ENCODE assay signal across 8 cellular contexts in genomic region chr2:27133905-27134780, GRCh38. TPM values are rescaled to one million over a fixed set of nuclear protein-coding genes. Genes with fewer than 3 reads are reported as not detected.
DNase-seq lines count a peak whose midpoint lies in the region; ATAC-seq and TF ChIP-seq lines count a peak whose summit lies in the region.

TSS of gene PREB (minus strand) at chr2:27134636. CDS start at chr2:27134421, 215 bp downstream.

- H3K36me3 ChIP-seq in cardiac muscle cell (peaks cover 4% of the 10 kb centered on the region), trophoblast cell (ENCODE audit: control insufficient read depth in 1 of 2, insufficient read depth in 2 of 2, low read length in 2 of 2) (peaks cover 35 to 40% of the 10 kb centered on the region in 2 experiments), transverse colon (peaks cover 0 to 19% (median 4%) of the 10 kb centered on the region in 4 donors)

- TF ChIP-seq POLR2A in transverse colon (IDR thresholded peaks at IDR 0.05), result peak; percentile 90

- peak within 1 kb of the TSS; percentile 75 for H4K12ac ChIP-seq in trophoblast cell (ENCODE audit: low read depth, low read length)

- peak within 1 kb of the TSS; percentile 70 for H2AK5ac ChIP-seq in trophoblast cell (ENCODE audit: low read length)

- peak within 1 kb of the TSS; percentile 64 for H3K4me2 ChIP-seq in trophoblast cell (ENCODE audit: low read length)

- H2AFZ ChIP-seq in trophoblast cell (ENCODE audit: insufficient read depth, low read length, poor library complexity), result peak within 1 kb of the TSS; percentile 95

- H3K27ac Mint-ChIP-seq in activated naive CD8-positive, alpha-beta T cell treated with anti-CD3 and anti-CD28 coated beads, Interleukin-2, amount 50 U/mL, for 24 hours, result peak within 1 kb of the TSS; percentile 96

- H3K36me3 Mint-ChIP-seq in activated naive CD8-positive, alpha-beta T cell treated with anti-CD3 and anti-CD28 coated beads, Interleukin-2, amount 50 U/mL, for 24 hours (ENCODE audit: low read depth), result peaks cover 24% of the 10 kb centered on the region

- H3K18ac ChIP-seq in trophoblast cell (ENCODE audit: low read length), result peak within 1 kb of the TSS; percentile 73

- H3K4me3 Mint-ChIP-seq in activated naive CD8-positive, alpha-beta T cell treated with anti-CD3 and anti-CD28 coated beads, Interleukin-2, amount 50 U/mL, for 24 hours, result peak within 1 kb of the TSS; percentile 94

- H3K79me2 ChIP-seq in trophoblast cell (ENCODE audit: control insufficient read depth, insufficient read depth, low read length, poor library complexity), result peaks cover 10% of the 10 kb centered on the region

- H3K14ac ChIP-seq in trophoblast cell (ENCODE audit: low read length), result peak within 1 kb of the TSS; percentile 80

- intact Hi-C loops in transverse colon (cut with DNase I; ENCODE audit: low total_unique reads), result loop anchor here (10.0 kb wide), 1 partner anchor 81 kb away; the partner anchor contains the start of genes ATRAID, CAD and SLC5A6

- H3K27me3 Mint-ChIP-seq in activated naive CD8-positive, alpha-beta T cell treated with anti-CD3 and anti-CD28 coated beads, Interleukin-2, amount 50 U/mL, for 24 hours, result peaks cover 2% of the 10 kb centered on the region

- peak within 1 kb of the TSS; percentile 85 for H3K27ac ChIP-seq in cardiac muscle cell
- H3K27ac ChIP-seq in trophoblast cell (ENCODE audit: low read depth, low read length), result peak within 1 kb of the TSS; percentile 80
- H3K27ac ChIP-seq in transverse colon, result peak within 1 kb of the TSS; percentile 88 to 97 (median 96)

- H3K79me1 ChIP-seq in trophoblast cell (ENCODE audit: low read length), result peaks cover 6% of the 10 kb centered on the region

- peaks cover 25% of the 10 kb centered on the region for H3K4me1 Mint-ChIP-seq in activated naive CD8-positive, alpha-beta T cell treated with anti-CD3 and anti-CD28 coated beads, Interleukin-2, amount 50 U/mL, for 24 hours

- no CpG with 5 or more reads among the region's 86 CpGs for WGBS in trophoblast cell (ENCODE audit: extremely low coverage, insufficient coverage, insufficient read length)
- 1% methylated on average over 58 of the region's 86 CpGs; no CpG with 5 or more reads in 1 of the 2 donors for WGBS in transverse colon (ENCODE audit: low coverage in 1 of 2), 2 donors

- H3K4ac ChIP-seq in trophoblast cell (ENCODE audit: low read depth, low read length), result peak within 1 kb of the TSS; percentile 68

- peak within 1 kb of the TSS; percentile 83 for H2BK5ac ChIP-seq in trophoblast cell (ENCODE audit: low read depth, low read length, poor library complexity)

- TF ChIP-seq CTCF in GM12872 (IDR thresholded peaks at IDR 0.05; ENCODE audit: insufficient read depth, low read depth, low read length), result peak; percentile 49; the same call in 2 of the 3 replicates
- peak; percentile 56 for TF ChIP-seq CTCF in cardiac muscle cell (IDR thresholded peaks at IDR 0.05; ENCODE audit: low read depth, low read length)
- peak in 1 of 5 experiments; percentile 3 for TF ChIP-seq CTCF in transverse colon (IDR thresholded peaks at IDR 0.05)

- peak within 1 kb of the TSS; percentile 78 for H3K9ac ChIP-seq in trophoblast cell (ENCODE audit: low read length)

- H3K27me3 ChIP-seq in cardiac muscle cell, result no peaks in the 10 kb centered on the region
- H3K27me3 ChIP-seq in trophoblast cell (ENCODE audit: insufficient read depth, low read length), result no peaks in the 10 kb centered on the region
- H3K27me3 ChIP-seq in transverse colon, result no peaks in the 10 kb centered on the region

- no peak for TF ChIP-seq EP300 in transverse colon (IDR thresholded peaks at IDR 0.05; ENCODE audit: low read depth)

- DNase-seq in NCI-H1417 treated with DMSO at 0.1 percent for 48 hours (lab: John Stamatoyannopoulos, UW) (peak; percentile 87), SW480 (ENCODE audit: low spot score) (peak; percentile 93), cardiac muscle cell (ENCODE audit: low read depth in 1 of 2, low spot score in 1 of 2) (peak; percentile 97 to 98), trophoblast cell (peak; percentile 98 to 100), transverse colon (peak; percentile 99)
- peak; percentile 100 for DNase-seq in activated naive CD8-positive, alpha-beta T cell treated with anti-CD3 and anti-CD28 coated beads, Interleukin-2, amount 50 U/mL, for 24 hours

- peak within 1 kb of the TSS; percentile 28 for H2BK120ac ChIP-seq in trophoblast cell (ENCODE audit: insufficient read depth, low read length, poor library complexity)

- no peaks in the 10 kb centered on the region for H3K9me3 Mint-ChIP-seq in activated naive CD8-positive, alpha-beta T cell treated with anti-CD3 and anti-CD28 coated beads, Interleukin-2, amount 50 U/mL, for 24 hours

- peak within 1 kb of the TSS; percentile 94 for H3K4me3 ChIP-seq in cardiac muscle cell
- peak within 1 kb of the TSS; percentile 92 for H3K4me3 ChIP-seq in trophoblast cell (ENCODE audit: low read depth, low read length)
- H3K4me3 ChIP-seq in transverse colon, result peak within 1 kb of the TSS; percentile 76 to 99 (median 98)

- in situ Hi-C loops in transverse colon (cut with MboI; ENCODE audit: low pct_ligation_motif_present in 1 of 4, low pct_unique_long_range_greater_than_20kb in 1 of 4, low sequenced_read_pairs in 3 of 4), result no loop called here

- H2BK12ac ChIP-seq in trophoblast cell (ENCODE audit: low read length), result peak within 1 kb of the TSS; percentile 30

- peak within 1 kb of the TSS; percentile 90 for H4K91ac ChIP-seq in trophoblast cell (ENCODE audit: low read depth, low read length)

- peak within 1 kb of the TSS; percentile 90 for H4K8ac ChIP-seq in trophoblast cell (ENCODE audit: low read depth, low read length)

- H3K23ac ChIP-seq in trophoblast cell (ENCODE audit: low read length), result no peak within 1 kb of the TSS

- peak; percentile 89 for ATAC-seq in HG02759 (IDR thresholded peaks at IDR 0.05; ENCODE audit: unreplicated experiment)
- ATAC-seq in activated naive CD8-positive, alpha-beta T cell treated with anti-CD3 and anti-CD28 coated beads, Interleukin-2, amount 50 U/mL, for 24 hours, result peak; percentile 90

- H3K9me3 ChIP-seq in cardiac muscle cell (ENCODE audit: low read depth), result no peaks in the 10 kb centered on the region
- no peaks in the 10 kb centered on the region for H3K9me3 ChIP-seq in trophoblast cell (ENCODE audit: insufficient read depth, low read depth, low read length)
- H3K9me3 ChIP-seq in transverse colon, result no peaks in the 10 kb centered on the region

- H3K4me1 ChIP-seq in cardiac muscle cell (ENCODE audit: low read depth), result peaks cover 5% of the 10 kb centered on the region
- peaks cover 7 to 8% of the 10 kb centered on the region in 2 experiments for H3K4me1 ChIP-seq in trophoblast cell (ENCODE audit: control insufficient read depth in 1 of 2, insufficient read depth in 2 of 2, low read length in 2 of 2)
- H3K4me1 ChIP-seq in transverse colon, result peaks cover 7 to 20% (median 15%) of the 10 kb centered on the region in 4 donors

RNA-seq across cellular contexts. Expression of gene PREB, which starts in this region (rescaled TPM):
- 109 and 112 TPM in 2 replicates for total RNA-seq in cardiac muscle cell
- 91.0 and 130 TPM in 2 replicates for polyA plus RNA-seq in cardiac muscle cell
- polyA plus RNA-seq in trophoblast cell (2013), result 70.9 and 74.2 TPM in 2 replicates
- 100 to 1,000 TPM in 1 of 4 donors, 10 to 100 TPM in 3; 53.2 to 105 (median 71.1) TPM for total RNA-seq in transverse colon

Comparison
In these comparisons a context has a peak if more than half of its experiments do, and no peak if none do; other contexts are left out.
1. Peak in every context shown above with its lines: DNase-seq, ATAC-seq, H3K4me3 ChIP-seq and H3K27ac ChIP-seq.